Comparison of ENCODE assay signal across 21 cellular contexts in the genomic region with DNA sequence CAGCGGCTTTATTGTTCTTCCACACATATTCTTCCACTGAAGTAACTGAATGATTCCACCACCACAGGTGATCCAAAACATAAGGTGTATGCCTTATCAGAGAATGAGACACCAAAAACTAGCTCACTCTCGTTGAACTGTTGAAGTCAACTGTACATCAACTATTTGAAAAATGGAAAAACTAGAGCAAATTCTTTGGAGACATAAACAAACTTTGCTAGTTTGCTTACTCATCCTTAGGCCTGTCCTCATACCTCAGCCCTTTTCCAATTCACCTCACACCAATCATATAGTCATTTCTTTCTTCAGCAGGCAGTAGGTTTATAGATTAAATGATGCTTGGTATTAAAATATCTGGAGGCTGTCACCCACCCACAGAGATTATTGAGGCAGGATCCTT.
A peak's percentile ranks its signal among the peaks of the same experiment; 100 is the strongest.
DNase-seq lines count a peak whose midpoint lies in the region; ATAC-seq and TF ChIP-seq lines count a peak whose summit lies in the region.
"Had no signal": no experiment of that assay in that cellular context is flagged by ENCODE, and none has a peak within 500 bp of the region (broad histone marks: within the 10 kb centered on the region; RNA-seq: fewer than 3 reads in every experiment).

No MANE protein-coding gene starts in this region.

- 0 out of 2 replicates have a peak overlapping the region, but pooled peaks have one; percentile 71 for H3K27ac Mint-ChIP-seq in GM23338
- H3K27ac Mint-ChIP-seq: CD4-positive, alpha-beta memory T cell had no signal

- no peaks in the 10 kb centered on the region for H3K9me2 ChIP-seq in GM23338 (ENCODE audit: insufficient read depth)

- peaks cover 44% of the 10 kb centered on the region for H3K4me1 Mint-ChIP-seq in GM23338

- H3F3A ChIP-seq in GM23338 (replicated peaks; ENCODE audit: low read depth): no peaks in the 10 kb centered on the region

- H4K91ac ChIP-seq in mesenchymal stem cell (ENCODE audit: low read length): no peak overlapping the region

- no peak overlapping the region for H3K14ac ChIP-seq in mesenchymal stem cell (ENCODE audit: low read length in 2 of 2)

- H3K36me3 ChIP-seq in A673 (ENCODE audit: insufficient read depth, low read length, poor library complexity, severe bottlenecking) (no peaks in the 10 kb centered on the region), GM23338 (ENCODE audit: insufficient read depth) (no peaks in the 10 kb centered on the region), mesenchymal stem cell (ENCODE audit: control insufficient read depth in 1 of 2, insufficient read depth in 2 of 2, low read depth in 1 of 2, low read length in 2 of 2) (no peaks in the 10 kb centered on the region)
- H3K36me3 ChIP-seq: Peyer's patch had no signal

- TF ChIP-seq CTCF in A673 (conservative IDR thresholded peaks at IDR 0.05; ENCODE audit: low read depth, low read length) (no peak), GM23338 (conservative IDR thresholded peaks at IDR 0.05; ENCODE audit: low read depth in 2 of 2) (no peak)

- H2BK15ac ChIP-seq in mesenchymal stem cell (ENCODE audit: low read depth, poor library complexity, severe bottlenecking): no peak overlapping the region

- no peak overlapping the region for H4K8ac ChIP-seq in mesenchymal stem cell (ENCODE audit: low read length)

- H3K36me3 Mint-ChIP-seq in GM23338 (ENCODE audit: low read depth): no peaks in the 10 kb centered on the region
- H3K36me3 Mint-ChIP-seq: CD4-positive, alpha-beta memory T cell had no signal

- H2BK5ac ChIP-seq in mesenchymal stem cell (ENCODE audit: low read depth, low read length, poor library complexity, severe bottlenecking): no peak overlapping the region

- H3K4me3 ChIP-seq in A673 (ENCODE audit: low read depth, low read length, poor library complexity, severe bottlenecking): no peak overlapping the region
- H3K4me3 ChIP-seq in GM23338: no peak overlapping the region
- H3K4me3 ChIP-seq in mesenchymal stem cell (ENCODE audit: insufficient read depth in 1 of 2, low read depth in 1 of 2, low read length in 2 of 2): no peak overlapping the region
- H3K4me3 ChIP-seq: Peyer's patch, SK-N-MC had no signal

- H3K4me2 ChIP-seq in GM23338 (peak overlapping the region; percentile 33), mesenchymal stem cell (ENCODE audit: low read length, poor library complexity, severe bottlenecking) (no peak overlapping the region)

- H3K27ac ChIP-seq in A673 (ENCODE audit: low read depth, low read length, poor library complexity, severe bottlenecking) (no peak overlapping the region), GM23338 (ENCODE audit: low read depth) (no peak overlapping the region), mesenchymal stem cell (ENCODE audit: low read length, poor library complexity, severe bottlenecking) (no peak overlapping the region)
- H3K27ac ChIP-seq: 22Rv1, Peyer's patch, SK-N-MC had no signal

- ATAC-seq in GM23338 (no peak), HG02588 (IDR thresholded peaks at IDR 0.05; ENCODE audit: unreplicated experiment) (no peak)

- H3K18ac ChIP-seq in mesenchymal stem cell (ENCODE audit: low read depth in 1 of 2, low read length in 2 of 2): no peak overlapping the region

- POLR2A ChIA-PET in A673 (lab: Charles Lee; ENCODE audit: low non-redundant PET): interaction anchor here (0.5 kb wide), 1 partner anchor 95 kb away, joined by 3 read pairs; no protein-coding TSS in a partner anchor

- H3K4me1 ChIP-seq in A673 (ENCODE audit: insufficient read depth, low read length, poor library complexity, severe bottlenecking) (peaks cover 73% of the 10 kb centered on the region), GM23338 (ENCODE audit: insufficient read depth) (peaks cover 44% of the 10 kb centered on the region), mesenchymal stem cell (ENCODE audit: control insufficient read depth, insufficient read depth, low read depth, low read length) (peaks cover 13% of the 10 kb centered on the region)
- H3K4me1 ChIP-seq: Peyer's patch had no signal

- H2BK12ac ChIP-seq in mesenchymal stem cell (ENCODE audit: low read length in 2 of 2): no peak overlapping the region

- no peak overlapping the region for H2AK5ac ChIP-seq in mesenchymal stem cell (ENCODE audit: low read length, severe bottlenecking)

- no peaks in the 10 kb centered on the region for H3K9me3 Mint-ChIP-seq in GM23338
- H3K9me3 Mint-ChIP-seq: CD4-positive, alpha-beta memory T cell had no signal

- H2BK120ac ChIP-seq in mesenchymal stem cell (ENCODE audit: low read depth, low read length): no peak overlapping the region

- no peak overlapping the region for H3K4me3 Mint-ChIP-seq in GM23338
- H3K4me3 Mint-ChIP-seq: CD4-positive, alpha-beta memory T cell had no signal

- H3K79me2 ChIP-seq in GM23338 (replicated peaks; ENCODE audit: insufficient read depth): no peaks in the 10 kb centered on the region

- DNase-seq in A673 (ENCODE audit: low spot score): peak; percentile 18
- DNase-seq in GM23338 (ENCODE audit: low spot score): no peak
- peak; percentile 17 for DNase-seq in amniotic epithelial cell (ENCODE audit: low read depth)
- peak; percentile 37 for DNase-seq in mesenchymal stem cell
- DNase-seq in kidney tubule cell (ENCODE audit: low spot score): no peak
- no peak for DNase-seq in AG20443 (ENCODE audit: low spot score)
- DNase-seq: ACHN; AML-193; C1 segment of cervical spinal cord; CD4-positive, alpha-beta memory T cell; COR-L47; EL; KG1; MM.1S; NCI-H2029; NCI-H526 treated with DMSO at 0.1 percent for 48 hours; Peyer's patch; SHP77 treated with DMSO at 0.1 percent for 48 hours had no signal

- intact Hi-C loops in A673 (cut with micrococcal nuclease; ENCODE audit: unreplicated experiment): no loop called here

- H3K23ac ChIP-seq in mesenchymal stem cell (ENCODE audit: low read length in 2 of 2): no peak overlapping the region

- no peak overlapping the region for H3K9ac ChIP-seq in mesenchymal stem cell (ENCODE audit: low read length)

- no peak overlapping the region for H3K4ac ChIP-seq in mesenchymal stem cell (ENCODE audit: low read depth in 1 of 2, low read length in 2 of 2)

- peaks cover 1% of the 10 kb centered on the region for H3K27me3 Mint-ChIP-seq in GM23338 (ENCODE audit: insufficient read depth, low read depth, poor library complexity)

- WGBS in mesenchymal stem cell: 57% methylated on average over 2 of the region's 2 CpGs

- CTCF ChIA-PET in A673 (lab: Charles Lee): no interaction called here

- no peaks in the 10 kb centered on the region for H4K20me1 ChIP-seq in GM23338 (replicated peaks; ENCODE audit: insufficient read depth)

- H3K9me3 ChIP-seq in A673 (ENCODE audit: low read depth, low read length, poor library complexity, severe bottlenecking) (no peaks in the 10 kb centered on the region), mesenchymal stem cell (ENCODE audit: control insufficient read depth, low read length) (no peaks in the 10 kb centered on the region)
- H3K9me3 ChIP-seq: Peyer's patch had no signal

- H3K27me3 ChIP-seq in A673 (replicated peaks; ENCODE audit: insufficient read depth, low read depth, low read length, poor library complexity) (no peaks in the 10 kb centered on the region), GM23338 (ENCODE audit: insufficient read depth) (no peaks in the 10 kb centered on the region), mesenchymal stem cell (ENCODE audit: control insufficient read depth in 1 of 2, insufficient read depth in 1 of 2, low read length in 2 of 2) (no peaks in the 10 kb centered on the region)
- H3K27me3 ChIP-seq: Peyer's patch had no signal

- H2AFZ ChIP-seq in GM23338 (peak overlapping the region; percentile 74; the same call in 1 of the 2 replicates), mesenchymal stem cell (ENCODE audit: low read depth, low read length) (no peak overlapping the region)

- no peaks in the 10 kb centered on the region for H3K79me1 ChIP-seq in mesenchymal stem cell (replicated peaks; ENCODE audit: low read length, poor library complexity, severe bottlenecking)

- no TSS peak for BruUV-seq in A673 (replicated peaks; lab: Mats Ljungman, UMichigan)

Comparison
In these comparisons a context has a peak if more than half of its experiments do, and no peak if none do; other contexts are left out.
1. DNase-seq: peak in A673 (single experiment), amniotic epithelial cell (single experiment) and mesenchymal stem cell (single experiment); none in GM23338 (single experiment), kidney tubule cell (single experiment) and AG20443 (single experiment).